1 cellular context compared by ENCODE assay signal in the genomic region with DNA sequence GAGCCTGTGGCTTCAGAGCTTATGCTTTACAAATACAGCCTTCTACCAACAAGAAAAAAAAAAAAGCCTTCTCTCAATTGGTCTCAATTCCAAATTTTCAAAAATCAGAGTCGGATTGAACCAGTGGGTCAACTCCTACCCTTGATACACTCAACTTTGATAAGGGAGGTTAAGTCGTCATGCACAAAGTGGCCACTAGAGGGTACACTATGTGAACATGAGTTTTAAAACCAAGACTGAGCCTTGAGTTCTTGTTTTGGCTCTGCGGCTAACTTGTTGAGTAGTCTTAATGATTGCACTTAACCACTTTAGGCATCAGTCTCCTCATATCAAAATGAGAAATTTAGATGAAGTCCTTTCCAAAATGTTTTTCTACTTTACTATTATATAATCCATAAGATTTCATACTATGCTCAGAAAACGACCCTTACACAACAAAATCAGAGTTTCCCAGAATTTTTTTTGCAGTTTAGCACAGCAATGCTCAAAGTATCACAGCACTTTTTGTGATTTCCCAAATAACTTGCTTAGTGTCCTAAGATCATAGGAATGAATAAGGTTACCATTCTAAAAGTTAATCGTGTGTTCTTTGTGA.
TF ChIP-seq lines count a peak whose summit lies in the region.

No MANE protein-coding gene starts in this region.

TF ChIP-seq in SK-N-SH treated with all-trans-retinoic acid at 6 μM for 48 hours, 23 proteins besides CTCF, POLR2A, EP300 and RAD21 (continued from another document):
- TF ChIP-seq, protein P1, sequence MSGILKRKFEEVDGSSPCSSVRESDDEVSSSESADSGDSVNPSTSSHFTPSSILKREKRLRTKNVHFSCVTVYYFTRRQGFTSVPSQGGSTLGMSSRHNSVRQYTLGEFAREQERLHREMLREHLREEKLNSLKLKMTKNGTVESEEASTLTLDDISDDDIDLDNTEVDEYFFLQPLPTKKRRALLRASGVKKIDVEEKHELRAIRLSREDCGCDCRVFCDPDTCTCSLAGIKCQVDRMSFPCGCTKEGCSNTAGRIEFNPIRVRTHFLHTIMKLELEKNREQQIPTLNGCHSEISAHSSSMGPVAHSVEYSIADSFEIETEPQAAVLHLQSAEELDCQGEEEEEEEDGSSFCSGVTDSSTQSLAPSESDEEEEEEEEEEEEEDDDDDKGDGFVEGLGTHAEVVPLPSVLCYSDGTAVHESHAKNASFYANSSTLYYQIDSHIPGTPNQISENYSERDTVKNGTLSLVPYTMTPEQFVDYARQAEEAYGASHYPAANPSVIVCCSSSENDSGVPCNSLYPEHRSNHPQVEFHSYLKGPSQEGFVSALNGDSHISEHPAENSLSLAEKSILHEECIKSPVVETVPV (CRISPR knock-in tag; IDR thresholded peaks at IDR 0.05) = no peak
- no peak for TF ChIP-seq BACH2 (CRISPR knock-in tag; IDR thresholded peaks at IDR 0.05; ENCODE audit: borderline replicate concordance)
